In genomic region chr3:41223078-41223477, GRCh38 we compare ENCODE assay signal across 15 cellular contexts. TPM values are rescaled to one million over a fixed set of nuclear protein-coding genes. Genes with fewer than 3 reads are reported as not detected.
A peak's percentile ranks its signal among the peaks of the same experiment; 100 is the strongest.
DNase-seq lines count a peak whose midpoint lies in the region; ATAC-seq and TF ChIP-seq lines count a peak whose summit lies in the region.
"Had no signal": no experiment of that assay in that cellular context is flagged by ENCODE, and none has a peak within 500 bp of the region (broad histone marks: within the 10 kb centered on the region; RNA-seq: fewer than 3 reads in every experiment).

No MANE protein-coding gene starts in this region.

- no peak for TF ChIP-seq CTCF in CD4-positive, alpha-beta T cell (IDR thresholded peaks at IDR 0.05)
- no peak for TF ChIP-seq CTCF in smooth muscle cell (IDR thresholded peaks at IDR 0.05; ENCODE audit: borderline replicate concordance, insufficient read depth, poor library complexity, severe bottlenecking)
- TF ChIP-seq CTCF in type B pancreatic cell (conservative IDR thresholded peaks at IDR 0.05), result no peak

- H3K4me2 ChIP-seq in smooth muscle cell, result no peak overlapping the region

- no peak overlapping the region for H3K4me3 ChIP-seq in ACC112 (ENCODE audit: low read depth, low read length)
- H3K4me3 ChIP-seq in smooth muscle cell, result no peak overlapping the region

- no peaks in the 10 kb centered on the region for H3K27me3 Mint-ChIP-seq in CD4-positive, alpha-beta T cell
- H3K27me3 Mint-ChIP-seq in type B pancreatic cell, result no peaks in the 10 kb centered on the region
- H3K27me3 Mint-ChIP-seq: CD8-positive, alpha-beta memory T cell had no signal

- no peak overlapping the region for H3K9ac ChIP-seq in smooth muscle cell (ENCODE audit: low read depth)

- peaks cover 88% of the 10 kb centered on the region for H3K79me2 ChIP-seq in ACC112 (ENCODE audit: control insufficient read depth, insufficient read depth, low read length, unreplicated experiment)
- peaks cover 100% of the 10 kb centered on the region for H3K79me2 ChIP-seq in smooth muscle cell (ENCODE audit: low read depth)

- peaks cover 51% of the 10 kb centered on the region for H3K4me1 ChIP-seq in ACC112 (ENCODE audit: control insufficient read depth, insufficient read depth, low read length, unreplicated experiment)
- H3K4me1 ChIP-seq in smooth muscle cell (ENCODE audit: low read depth), result no peaks in the 10 kb centered on the region
- H3K4me1 ChIP-seq: BE2C had no signal

- H3K9me3 ChIP-seq in CD4-positive, alpha-beta T cell (ENCODE audit: control insufficient read depth, low read length), result no peaks in the 10 kb centered on the region
- H3K9me3 ChIP-seq in smooth muscle cell (replicated peaks; ENCODE audit: low read depth), result no peaks in the 10 kb centered on the region
- H3K9me3 ChIP-seq: BE2C, Caco-2 had no signal

- H3K4me3 Mint-ChIP-seq in CD4-positive, alpha-beta T cell, result no peak overlapping the region
- no peak overlapping the region for H3K4me3 Mint-ChIP-seq in type B pancreatic cell

- H3K4me1 Mint-ChIP-seq in CD4-positive, alpha-beta T cell (ENCODE audit: low read depth), result peaks cover 73% of the 10 kb centered on the region
- H3K4me1 Mint-ChIP-seq in type B pancreatic cell (ENCODE audit: unreplicated experiment), result peaks cover 26% of the 10 kb centered on the region

- peaks cover 36% of the 10 kb centered on the region for H3K36me3 ChIP-seq in ACC112 (ENCODE audit: insufficient read depth, low read length)
- peaks cover 35% of the 10 kb centered on the region for H3K36me3 ChIP-seq in smooth muscle cell (ENCODE audit: low read depth)

- peaks cover 20% of the 10 kb centered on the region for H3F3A ChIP-seq in smooth muscle cell (ENCODE audit: low read depth)

- peak overlapping the region; percentile 3 for H3K27ac Mint-ChIP-seq in CD4-positive, alpha-beta T cell
- H3K27ac Mint-ChIP-seq in type B pancreatic cell, result no peak overlapping the region

- 94% methylated on average over 2 of the region's 2 CpGs for WGBS in smooth muscle cell (ENCODE audit: low lambda C conversion rate)

- CTCF ChIA-PET in CD4-positive, alpha-beta T cell (lab: Charles Lee), result no interaction called here

- intact Hi-C loops in CD4-positive, alpha-beta T cell (cut with DNase I, micrococcal nuclease), result no loop called here

- H3K27ac ChIP-seq in ACC112 (ENCODE audit: low read depth, low read length) (peak overlapping the region; percentile 74), epithelial cell of prostate (peak overlapping the region; percentile 26), smooth muscle cell (ENCODE audit: low read depth) (peak overlapping the region; percentile 53)
- H3K27ac ChIP-seq in CD4-positive, alpha-beta T cell (ENCODE audit: low read depth, low read length), result no peak overlapping the region
- H3K27ac ChIP-seq: C4-2B, HL-60 had no signal

- H3K27me3 ChIP-seq in ACC112 (ENCODE audit: insufficient read depth, low read length) (no peaks in the 10 kb centered on the region), smooth muscle cell (ENCODE audit: low read depth) (no peaks in the 10 kb centered on the region)
- no peaks in the 10 kb centered on the region for H3K27me3 ChIP-seq in CD4-positive, alpha-beta T cell (ENCODE audit: control insufficient read depth, insufficient read depth, low read length)
- H3K27me3 ChIP-seq: BE2C had no signal

- H2AFZ ChIP-seq in ACC112 (ENCODE audit: low read length, unreplicated experiment) (no peak overlapping the region), smooth muscle cell (ENCODE audit: low read depth) (no peak overlapping the region)

- POLR2A ChIA-PET in CD4-positive, alpha-beta T cell (lab: Charles Lee), result no interaction called here

- DNase-seq in CD4-positive, alpha-beta T cell, result no peak
- DNase-seq in epithelial cell of prostate (ENCODE audit: low read depth, low spot score), result no peak
- DNase-seq in smooth muscle cell (lab: John Stamatoyannopoulos, UW; ENCODE audit: unreplicated experiment), result no peak
- DNase-seq in type B pancreatic cell (ENCODE audit: extremely low spot score, unreplicated experiment), result no peak
- no peak for DNase-seq in activated CD4-positive, alpha-beta T cell treated with anti-CD3 and anti-CD28 coated beads for 1 hour
- no peak for DNase-seq in GM19240 (ENCODE audit: insufficient read length, low spot score)
- DNase-seq: BE2C; Caco-2; CD8-positive, alpha-beta memory T cell; DND-41; GDM1 had no signal

- no peak for ATAC-seq in CD4-positive, alpha-beta T cell (ENCODE audit: poor library complexity)
- ATAC-seq: HCT116 had no signal

- no peaks in the 10 kb centered on the region for H3K9me3 Mint-ChIP-seq in CD4-positive, alpha-beta T cell
- H3K9me3 Mint-ChIP-seq in type B pancreatic cell, result no peaks in the 10 kb centered on the region
- H3K9me3 Mint-ChIP-seq: CD8-positive, alpha-beta memory T cell had no signal

- H3K36me3 Mint-ChIP-seq in CD4-positive, alpha-beta T cell (ENCODE audit: low read depth), result peaks cover 60% of the 10 kb centered on the region
- peaks cover 52% of the 10 kb centered on the region for H3K36me3 Mint-ChIP-seq in type B pancreatic cell

- H4K20me1 ChIP-seq in smooth muscle cell (ENCODE audit: low read depth), result peaks cover 100% of the 10 kb centered on the region

RNA-seq across cellular contexts. Expression of gene CTNNB1, which starts 23.8 kb away (rescaled TPM):
- 100 to 1,000 TPM; 226 to 228 TPM for total RNA-seq in CD4-positive, alpha-beta T cell
- 854 and 957 TPM in 2 replicates for total RNA-seq in smooth muscle cell
- polyA plus RNA-seq in smooth muscle cell, result 162 and 167 TPM in 2 replicates
- 438 and 471 TPM in 2 replicates for total RNA-seq in type B pancreatic cell (ENCODE audit: low replicate concordance)
